Comparison of ENCODE assay signal across 1 cellular context in genomic region chr20:41669708-41670263, GRCh38.
TF ChIP-seq lines count a peak whose summit lies in the region.

No MANE protein-coding gene starts in this region.

TF ChIP-seq in K562, 482 proteins besides CTCF, POLR2A, EP300 and RAD21 (continued from another document and continues in another):
- TF ChIP-seq, protein P1, sequence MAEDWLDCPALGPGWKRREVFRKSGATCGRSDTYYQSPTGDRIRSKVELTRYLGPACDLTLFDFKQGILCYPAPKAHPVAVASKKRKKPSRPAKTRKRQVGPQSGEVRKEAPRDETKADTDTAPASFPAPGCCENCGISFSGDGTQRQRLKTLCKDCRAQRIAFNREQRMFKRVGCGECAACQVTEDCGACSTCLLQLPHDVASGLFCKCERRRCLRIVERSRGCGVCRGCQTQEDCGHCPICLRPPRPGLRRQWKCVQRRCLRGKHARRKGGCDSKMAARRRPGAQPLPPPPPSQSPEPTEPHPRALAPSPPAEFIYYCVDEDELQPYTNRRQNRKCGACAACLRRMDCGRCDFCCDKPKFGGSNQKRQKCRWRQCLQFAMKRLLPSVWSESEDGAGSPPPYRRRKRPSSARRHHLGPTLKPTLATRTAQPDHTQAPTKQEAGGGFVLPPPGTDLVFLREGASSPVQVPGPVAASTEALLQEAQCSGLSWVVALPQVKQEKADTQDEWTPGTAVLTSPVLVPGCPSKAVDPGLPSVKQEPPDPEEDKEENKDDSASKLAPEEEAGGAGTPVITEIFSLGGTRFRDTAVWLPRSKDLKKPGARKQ (CRISPR knock-in tag; IDR thresholded peaks at IDR 0.05), result no peak
- TF ChIP-seq, protein P2, sequence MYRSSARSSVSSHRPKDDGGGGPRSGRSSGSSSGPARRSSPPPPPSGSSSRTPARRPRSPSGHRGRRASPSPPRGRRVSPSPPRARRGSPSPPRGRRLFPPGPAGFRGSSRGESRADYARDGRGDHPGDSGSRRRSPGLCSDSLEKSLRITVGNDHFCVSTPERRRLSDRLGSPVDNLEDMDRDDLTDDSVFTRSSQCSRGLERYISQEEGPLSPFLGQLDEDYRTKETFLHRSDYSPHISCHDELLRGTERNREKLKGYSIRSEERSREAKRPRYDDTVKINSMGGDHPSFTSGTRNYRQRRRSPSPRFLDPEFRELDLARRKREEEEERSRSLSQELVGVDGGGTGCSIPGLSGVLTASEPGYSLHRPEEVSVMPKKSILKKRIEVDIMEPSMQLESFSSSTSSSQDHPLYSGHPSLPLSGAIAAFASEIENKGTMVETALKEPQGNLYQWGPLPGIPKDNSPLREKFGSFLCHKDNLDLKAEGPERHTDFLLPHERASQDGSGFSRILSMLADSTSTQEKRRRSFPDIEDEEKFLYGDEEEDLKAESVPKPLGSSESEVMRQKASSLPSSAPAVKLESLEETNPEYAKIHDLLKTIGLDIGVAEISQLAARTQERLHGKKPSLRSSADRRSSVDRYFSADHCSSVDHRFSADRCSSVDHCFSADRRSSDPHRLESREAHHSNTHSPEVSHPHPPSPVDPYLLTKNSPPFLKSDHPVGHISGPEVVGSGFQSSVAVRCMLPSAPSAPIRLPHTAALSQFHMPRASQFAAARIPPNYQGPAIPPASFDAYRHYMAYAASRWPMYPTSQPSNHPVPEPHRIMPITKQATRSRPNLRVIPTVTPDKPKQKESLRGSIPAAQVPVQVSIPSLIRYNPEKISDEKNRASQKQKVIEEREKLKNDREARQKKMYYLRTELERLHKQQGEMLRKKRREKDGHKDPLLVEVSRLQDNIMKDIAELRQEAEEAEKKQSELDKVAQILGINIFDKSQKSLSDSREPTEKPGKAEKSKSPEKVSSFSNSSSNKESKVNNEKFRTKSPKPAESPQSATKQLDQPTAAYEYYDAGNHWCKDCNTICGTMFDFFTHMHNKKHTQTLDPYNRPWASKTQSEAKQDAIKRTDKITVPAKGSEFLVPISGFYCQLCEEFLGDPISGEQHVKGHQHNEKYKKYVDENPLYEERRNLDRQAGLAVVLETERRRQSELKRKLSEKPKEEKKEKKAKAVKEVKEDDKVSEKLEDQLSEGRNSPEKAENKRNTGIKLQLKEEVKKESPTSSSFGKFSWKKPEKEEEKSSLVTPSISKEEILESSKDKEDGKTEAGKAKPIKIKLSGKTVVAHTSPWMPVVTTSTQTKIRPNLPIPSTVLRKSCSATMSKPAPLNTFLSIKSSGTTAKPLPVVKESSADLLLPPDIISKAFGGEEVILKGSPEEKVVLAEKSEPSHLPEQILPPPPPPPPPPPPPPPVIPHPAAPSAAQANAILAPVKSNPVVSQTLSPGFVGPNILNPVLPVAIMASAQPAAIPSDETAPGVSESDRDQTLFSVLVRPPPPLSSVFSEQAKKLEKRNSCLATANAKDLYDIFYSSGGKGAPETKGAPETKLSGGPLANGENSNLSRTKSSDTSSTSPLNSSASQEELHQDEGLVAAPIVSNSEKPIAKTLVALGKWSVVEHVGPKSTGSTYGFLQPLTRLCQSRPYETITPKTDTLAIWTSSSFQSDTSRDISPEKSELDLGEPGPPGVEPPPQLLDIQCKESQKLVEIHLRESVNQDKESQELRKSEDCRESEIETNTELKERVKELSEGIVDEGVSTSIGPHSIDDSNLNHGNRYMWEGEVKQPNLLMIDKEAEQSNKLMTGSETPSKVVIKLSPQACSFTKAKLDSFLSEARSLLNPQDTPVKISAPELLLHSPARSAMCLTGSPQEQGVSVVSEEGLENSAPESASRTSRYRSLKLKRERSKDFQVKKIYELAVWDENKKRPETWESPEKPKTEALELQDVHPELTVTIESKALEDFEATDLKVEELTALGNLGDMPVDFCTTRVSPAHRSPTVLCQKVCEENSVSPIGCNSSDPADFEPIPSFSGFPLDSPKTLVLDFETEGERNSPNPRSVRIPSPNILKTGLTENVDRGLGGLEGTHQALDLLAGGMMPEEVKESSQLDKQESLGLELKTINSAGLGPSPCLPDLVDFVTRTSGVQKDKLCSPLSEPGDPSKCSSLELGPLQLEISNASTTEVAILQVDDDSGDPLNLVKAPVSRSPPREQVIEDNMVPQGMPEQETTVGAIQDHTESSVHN (IDR thresholded peaks at IDR 0.05; ENCODE audit: borderline replicate concordance in 1 of 2, low read depth in 1 of 2), result no peak
- TF ChIP-seq SREBF1 (IDR thresholded peaks at IDR 0.05; ENCODE audit: borderline replicate concordance, low read depth, low read length) (no peak), MAFG (tag; conservative IDR thresholded peaks at IDR 0.05) (peak; percentile 99), BCOR (IDR thresholded peaks at IDR 0.05) (peak; percentile 79), POLR2AphosphoS5 (IDR thresholded peaks at IDR 0.05; ENCODE audit: control insufficient read depth, insufficient read depth, low read depth, low read length) (0 out of 2 replicates have a peak, but pooled peaks have one; percentile 25), TARDBP (IDR thresholded peaks at IDR 0.05) (no peak), CC2D1A (IDR thresholded peaks at IDR 0.05) (peak; percentile 36; the same call in 1 of the 2 replicates), HEY1 (CRISPR knock-in tag; IDR thresholded peaks at IDR 0.05; ENCODE audit: borderline replicate concordance) (no peak), HDAC1 (IDR thresholded peaks at IDR 0.05) (peak; percentile 17 to 70; a peak in 1 of 4 replicates), ZFPM2 (CRISPR knock-in tag; IDR thresholded peaks at IDR 0.05) (no peak), ZNF316 (IDR thresholded peaks at IDR 0.05) (peak; percentile 99), NRF1 (conservative IDR thresholded peaks at IDR 0.05 in 1 of 2, IDR thresholded peaks at IDR 0.05 in 1 of 2) (peak in 1 of 2 experiments; percentile 31; a peak in 1 of 4 replicates), SMARCA5 (IDR thresholded peaks at IDR 0.05) (peak; percentile 71; the same call in 1 of the 2 replicates), IRF9 (tag; IDR thresholded peaks at IDR 0.05) (0 out of 2 replicates have a peak, but pooled peaks have one; percentile 9), DIDO1 (tag; IDR thresholded peaks at IDR 0.05; ENCODE audit: low read depth) (0 out of 2 replicates have a peak, but pooled peaks have one; percentile 55), MTA1 (IDR thresholded peaks at IDR 0.05; ENCODE audit: borderline replicate concordance) (peak; percentile 48; the same call in 1 of the 2 replicates), WHSC1 (IDR thresholded peaks at IDR 0.05; ENCODE audit: low read length) (no peak), ETS1 (conservative IDR thresholded peaks at IDR 0.05; ENCODE audit: control insufficient read depth, low read depth, low read length) (no peak), RHOXF2B (CRISPR knock-in tag; conservative IDR thresholded peaks at IDR 0.05) (no peak), ZNF121 (CRISPR knock-in tag; conservative IDR thresholded peaks at IDR 0.05) (no peak), JUN (IDR thresholded peaks at IDR 0.05; ENCODE audit: borderline replicate concordance, low read depth, low read length) (0 out of 2 replicates have a peak, but pooled peaks have one; percentile 44), JUN (CRISPR knock-in tag; IDR thresholded peaks at IDR 0.05; ENCODE audit: borderline replicate concordance) (no peak), NFYB (IDR thresholded peaks at IDR 0.05; ENCODE audit: extremely low read depth, insufficient read length) (no peak), YY1 (IDR thresholded peaks at IDR 0.05; ENCODE audit: borderline replicate concordance in 1 of 3, control insufficient read depth in 1 of 3, extremely low read depth in 1 of 3, insufficient read depth in 3 of 3, insufficient read length in 1 of 3, insufficient replicate concordance in 2 of 3, low read depth in 1 of 3, low read length in 2 of 3) (no peak)
- TF ChIP-seq, protein P3, sequence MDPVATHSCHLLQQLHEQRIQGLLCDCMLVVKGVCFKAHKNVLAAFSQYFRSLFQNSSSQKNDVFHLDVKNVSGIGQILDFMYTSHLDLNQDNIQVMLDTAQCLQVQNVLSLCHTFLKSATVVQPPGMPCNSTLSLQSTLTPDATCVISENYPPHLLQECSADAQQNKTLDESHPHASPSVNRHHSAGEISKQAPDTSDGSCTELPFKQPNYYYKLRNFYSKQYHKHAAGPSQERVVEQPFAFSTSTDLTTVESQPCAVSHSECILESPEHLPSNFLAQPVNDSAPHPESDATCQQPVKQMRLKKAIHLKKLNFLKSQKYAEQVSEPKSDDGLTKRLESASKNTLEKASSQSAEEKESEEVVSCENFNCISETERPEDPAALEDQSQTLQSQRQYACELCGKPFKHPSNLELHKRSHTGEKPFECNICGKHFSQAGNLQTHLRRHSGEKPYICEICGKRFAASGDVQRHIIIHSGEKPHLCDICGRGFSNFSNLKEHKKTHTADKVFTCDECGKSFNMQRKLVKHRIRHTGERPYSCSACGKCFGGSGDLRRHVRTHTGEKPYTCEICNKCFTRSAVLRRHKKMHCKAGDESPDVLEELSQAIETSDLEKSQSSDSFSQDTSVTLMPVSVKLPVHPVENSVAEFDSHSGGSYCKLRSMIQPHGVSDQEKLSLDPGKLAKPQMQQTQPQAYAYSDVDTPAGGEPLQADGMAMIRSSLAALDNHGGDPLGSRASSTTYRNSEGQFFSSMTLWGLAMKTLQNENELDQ (CRISPR knock-in tag; IDR thresholded peaks at IDR 0.05; ENCODE audit: borderline replicate concordance), result no peak
- TF ChIP-seq, protein P4, sequence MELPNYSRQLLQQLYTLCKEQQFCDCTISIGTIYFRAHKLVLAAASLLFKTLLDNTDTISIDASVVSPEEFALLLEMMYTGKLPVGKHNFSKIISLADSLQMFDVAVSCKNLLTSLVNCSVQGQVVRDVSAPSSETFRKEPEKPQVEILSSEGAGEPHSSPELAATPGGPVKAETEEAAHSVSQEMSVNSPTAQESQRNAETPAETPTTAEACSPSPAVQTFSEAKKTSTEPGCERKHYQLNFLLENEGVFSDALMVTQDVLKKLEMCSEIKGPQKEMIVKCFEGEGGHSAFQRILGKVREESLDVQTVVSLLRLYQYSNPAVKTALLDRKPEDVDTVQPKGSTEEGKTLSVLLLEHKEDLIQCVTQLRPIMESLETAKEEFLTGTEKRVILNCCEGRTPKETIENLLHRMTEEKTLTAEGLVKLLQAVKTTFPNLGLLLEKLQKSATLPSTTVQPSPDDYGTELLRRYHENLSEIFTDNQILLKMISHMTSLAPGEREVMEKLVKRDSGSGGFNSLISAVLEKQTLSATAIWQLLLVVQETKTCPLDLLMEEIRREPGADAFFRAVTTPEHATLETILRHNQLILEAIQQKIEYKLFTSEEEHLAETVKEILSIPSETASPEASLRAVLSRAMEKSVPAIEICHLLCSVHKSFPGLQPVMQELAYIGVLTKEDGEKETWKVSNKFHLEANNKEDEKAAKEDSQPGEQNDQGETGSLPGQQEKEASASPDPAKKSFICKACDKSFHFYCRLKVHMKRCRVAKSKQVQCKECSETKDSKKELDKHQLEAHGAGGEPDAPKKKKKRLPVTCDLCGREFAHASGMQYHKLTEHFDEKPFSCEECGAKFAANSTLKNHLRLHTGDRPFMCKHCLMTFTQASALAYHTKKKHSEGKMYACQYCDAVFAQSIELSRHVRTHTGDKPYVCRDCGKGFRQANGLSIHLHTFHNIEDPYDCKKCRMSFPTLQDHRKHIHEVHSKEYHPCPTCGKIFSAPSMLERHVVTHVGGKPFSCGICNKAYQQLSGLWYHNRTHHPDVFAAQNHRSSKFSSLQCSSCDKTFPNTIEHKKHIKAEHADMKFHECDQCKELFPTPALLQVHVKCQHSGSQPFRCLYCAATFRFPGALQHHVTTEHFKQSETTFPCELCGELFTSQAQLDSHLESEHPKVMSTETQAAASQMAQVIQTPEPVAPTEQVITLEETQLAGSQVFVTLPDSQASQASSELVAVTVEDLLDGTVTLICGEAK (IDR thresholded peaks at IDR 0.05), result peak; percentile 66
- TF ChIP-seq, protein P4 (CRISPR knock-in tag; IDR thresholded peaks at IDR 0.05), result no peak
- TF ChIP-seq, protein P5, sequence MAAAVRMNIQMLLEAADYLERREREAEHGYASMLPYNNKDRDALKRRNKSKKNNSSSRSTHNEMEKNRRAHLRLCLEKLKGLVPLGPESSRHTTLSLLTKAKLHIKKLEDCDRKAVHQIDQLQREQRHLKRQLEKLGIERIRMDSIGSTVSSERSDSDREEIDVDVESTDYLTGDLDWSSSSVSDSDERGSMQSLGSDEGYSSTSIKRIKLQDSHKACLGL (CRISPR knock-in tag; IDR thresholded peaks at IDR 0.05; ENCODE audit: borderline replicate concordance, poor library complexity, severe bottlenecking), result no peak
